3 cellular contexts compared by ENCODE assay signal in the genomic region with DNA sequence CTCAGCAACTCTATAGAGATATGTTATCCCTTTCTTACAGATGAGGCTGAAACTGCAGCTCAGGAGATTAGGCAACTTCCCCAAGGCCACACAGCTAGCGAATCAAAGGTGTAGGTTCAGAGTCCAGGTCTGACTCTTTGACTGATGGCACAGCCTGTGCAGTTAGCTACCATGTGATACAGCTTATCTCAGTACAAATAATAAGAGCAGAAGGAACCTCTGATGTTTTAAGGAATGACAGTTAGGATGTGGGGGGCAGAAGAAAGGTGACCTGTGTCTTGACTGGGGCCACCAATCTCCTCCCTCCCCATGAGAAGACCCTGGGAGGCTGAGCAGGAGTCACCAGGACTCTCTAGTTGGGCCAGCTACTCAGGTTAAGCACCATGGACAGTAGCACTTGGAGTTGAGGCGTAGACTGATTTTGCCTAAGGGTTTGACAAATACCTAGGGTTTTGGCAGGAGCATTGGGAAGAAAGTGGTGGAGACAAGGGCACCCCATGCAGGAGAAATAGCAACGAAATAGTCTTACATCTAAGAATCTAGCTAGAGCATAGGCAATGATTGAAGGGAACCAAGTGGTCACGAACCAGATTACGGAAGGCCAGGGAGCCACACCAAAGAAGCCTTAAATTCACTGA.
TF ChIP-seq lines count a peak whose summit lies in the region.

No MANE protein-coding gene starts in this region.

TF ChIP-seq in A549, 52 proteins besides CTCF, POLR2A, EP300 and RAD21:
- TF ChIP-seq, protein P1, sequence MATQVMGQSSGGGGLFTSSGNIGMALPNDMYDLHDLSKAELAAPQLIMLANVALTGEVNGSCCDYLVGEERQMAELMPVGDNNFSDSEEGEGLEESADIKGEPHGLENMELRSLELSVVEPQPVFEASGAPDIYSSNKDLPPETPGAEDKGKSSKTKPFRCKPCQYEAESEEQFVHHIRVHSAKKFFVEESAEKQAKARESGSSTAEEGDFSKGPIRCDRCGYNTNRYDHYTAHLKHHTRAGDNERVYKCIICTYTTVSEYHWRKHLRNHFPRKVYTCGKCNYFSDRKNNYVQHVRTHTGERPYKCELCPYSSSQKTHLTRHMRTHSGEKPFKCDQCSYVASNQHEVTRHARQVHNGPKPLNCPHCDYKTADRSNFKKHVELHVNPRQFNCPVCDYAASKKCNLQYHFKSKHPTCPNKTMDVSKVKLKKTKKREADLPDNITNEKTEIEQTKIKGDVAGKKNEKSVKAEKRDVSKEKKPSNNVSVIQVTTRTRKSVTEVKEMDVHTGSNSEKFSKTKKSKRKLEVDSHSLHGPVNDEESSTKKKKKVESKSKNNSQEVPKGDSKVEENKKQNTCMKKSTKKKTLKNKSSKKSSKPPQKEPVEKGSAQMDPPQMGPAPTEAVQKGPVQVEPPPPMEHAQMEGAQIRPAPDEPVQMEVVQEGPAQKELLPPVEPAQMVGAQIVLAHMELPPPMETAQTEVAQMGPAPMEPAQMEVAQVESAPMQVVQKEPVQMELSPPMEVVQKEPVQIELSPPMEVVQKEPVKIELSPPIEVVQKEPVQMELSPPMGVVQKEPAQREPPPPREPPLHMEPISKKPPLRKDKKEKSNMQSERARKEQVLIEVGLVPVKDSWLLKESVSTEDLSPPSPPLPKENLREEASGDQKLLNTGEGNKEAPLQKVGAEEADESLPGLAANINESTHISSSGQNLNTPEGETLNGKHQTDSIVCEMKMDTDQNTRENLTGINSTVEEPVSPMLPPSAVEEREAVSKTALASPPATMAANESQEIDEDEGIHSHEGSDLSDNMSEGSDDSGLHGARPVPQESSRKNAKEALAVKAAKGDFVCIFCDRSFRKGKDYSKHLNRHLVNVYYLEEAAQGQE (IDR thresholded peaks at IDR 0.05) = peak; percentile 82
- no peak for TF ChIP-seq CBX8 (IDR thresholded peaks at IDR 0.05)
- TF ChIP-seq EHMT2 (IDR thresholded peaks at IDR 0.05; ENCODE audit: low read depth) = 0 out of 2 replicates have a peak, but pooled peaks have one; percentile 35

TF ChIP-seq in WTC11, 78 proteins besides CTCF, POLR2A, EP300 and RAD21:
- TF ChIP-seq, protein P2, sequence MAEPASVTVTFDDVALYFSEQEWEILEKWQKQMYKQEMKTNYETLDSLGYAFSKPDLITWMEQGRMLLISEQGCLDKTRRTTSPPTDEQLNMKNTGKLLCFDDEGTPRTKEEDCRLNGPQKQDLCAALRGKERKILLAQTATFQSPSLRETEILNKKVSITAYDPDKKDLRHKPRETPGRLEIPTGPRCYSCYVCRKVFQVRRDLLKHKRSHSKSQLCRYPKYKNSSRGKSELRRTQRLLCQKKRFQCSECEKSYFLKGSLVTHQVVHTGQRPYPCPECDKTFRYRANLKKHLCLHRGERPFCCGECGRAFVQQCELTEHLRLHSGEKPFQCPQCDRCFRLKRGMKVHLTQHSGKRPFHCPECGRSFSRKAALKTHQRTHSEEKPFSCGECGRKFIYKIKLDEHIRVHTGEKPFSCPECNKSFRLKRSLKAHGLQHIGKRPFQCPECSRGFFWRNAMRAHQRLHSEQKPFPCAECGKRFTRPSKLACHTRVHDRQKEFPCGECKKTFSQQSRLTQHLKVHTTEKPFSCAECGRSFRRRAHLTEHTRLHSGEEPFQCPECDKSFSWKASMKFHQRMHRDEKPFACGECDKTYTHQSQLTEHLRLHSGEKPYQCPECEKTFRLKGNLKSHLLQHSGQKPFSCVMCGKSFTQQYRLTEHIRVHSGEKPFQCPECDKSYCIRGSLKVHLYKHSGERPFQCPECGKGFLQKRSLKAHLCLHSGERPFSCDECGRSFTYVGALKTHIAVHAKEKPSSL (CRISPR knock-in tag; conservative IDR thresholded peaks at IDR 0.05) = no peak
- TF ChIP-seq RELA (CRISPR knock-in tag; IDR thresholded peaks at IDR 0.05; ENCODE audit: borderline replicate concordance) = no peak
- peak; percentile 79 for TF ChIP-seq GABPB1 (CRISPR knock-in tag; IDR thresholded peaks at IDR 0.05)
- TF ChIP-seq ELF4 (CRISPR knock-in tag; IDR thresholded peaks at IDR 0.05; ENCODE audit: low read depth) = no peak
TF ChIP-seq in WTC11: peak in this region for 1.

TF ChIP-seq in HepG2, 621 proteins besides CTCF, POLR2A, EP300 and RAD21 (continues in another document):
- TF ChIP-seq, protein P3, sequence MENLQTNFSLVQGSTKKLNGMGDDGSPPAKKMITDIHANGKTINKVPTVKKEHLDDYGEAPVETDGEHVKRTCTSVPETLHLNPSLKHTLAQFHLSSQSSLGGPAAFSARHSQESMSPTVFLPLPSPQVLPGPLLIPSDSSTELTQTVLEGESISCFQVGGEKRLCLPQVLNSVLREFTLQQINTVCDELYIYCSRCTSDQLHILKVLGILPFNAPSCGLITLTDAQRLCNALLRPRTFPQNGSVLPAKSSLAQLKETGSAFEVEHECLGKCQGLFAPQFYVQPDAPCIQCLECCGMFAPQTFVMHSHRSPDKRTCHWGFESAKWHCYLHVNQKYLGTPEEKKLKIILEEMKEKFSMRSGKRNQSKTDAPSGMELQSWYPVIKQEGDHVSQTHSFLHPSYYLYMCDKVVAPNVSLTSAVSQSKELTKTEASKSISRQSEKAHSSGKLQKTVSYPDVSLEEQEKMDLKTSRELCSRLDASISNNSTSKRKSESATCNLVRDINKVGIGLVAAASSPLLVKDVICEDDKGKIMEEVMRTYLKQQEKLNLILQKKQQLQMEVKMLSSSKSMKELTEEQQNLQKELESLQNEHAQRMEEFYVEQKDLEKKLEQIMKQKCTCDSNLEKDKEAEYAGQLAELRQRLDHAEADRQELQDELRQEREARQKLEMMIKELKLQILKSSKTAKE (CRISPR knock-in tag; IDR thresholded peaks at IDR 0.05; ENCODE audit: borderline replicate concordance) = peak; percentile 83; the same call in 1 of the 2 replicates
- TF ChIP-seq ZFP41 (CRISPR knock-in tag; IDR thresholded peaks at IDR 0.05; ENCODE audit: borderline replicate concordance) = 0 out of 2 replicates have a peak, but pooled peaks have one; percentile 83
- TF ChIP-seq, protein P4, sequence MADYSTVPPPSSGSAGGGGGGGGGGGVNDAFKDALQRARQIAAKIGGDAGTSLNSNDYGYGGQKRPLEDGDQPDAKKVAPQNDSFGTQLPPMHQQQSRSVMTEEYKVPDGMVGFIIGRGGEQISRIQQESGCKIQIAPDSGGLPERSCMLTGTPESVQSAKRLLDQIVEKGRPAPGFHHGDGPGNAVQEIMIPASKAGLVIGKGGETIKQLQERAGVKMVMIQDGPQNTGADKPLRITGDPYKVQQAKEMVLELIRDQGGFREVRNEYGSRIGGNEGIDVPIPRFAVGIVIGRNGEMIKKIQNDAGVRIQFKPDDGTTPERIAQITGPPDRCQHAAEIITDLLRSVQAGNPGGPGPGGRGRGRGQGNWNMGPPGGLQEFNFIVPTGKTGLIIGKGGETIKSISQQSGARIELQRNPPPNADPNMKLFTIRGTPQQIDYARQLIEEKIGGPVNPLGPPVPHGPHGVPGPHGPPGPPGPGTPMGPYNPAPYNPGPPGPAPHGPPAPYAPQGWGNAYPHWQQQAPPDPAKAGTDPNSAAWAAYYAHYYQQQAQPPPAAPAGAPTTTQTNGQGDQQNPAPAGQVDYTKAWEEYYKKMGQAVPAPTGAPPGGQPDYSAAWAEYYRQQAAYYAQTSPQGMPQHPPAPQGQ (CRISPR knock-in tag; IDR thresholded peaks at IDR 0.05; ENCODE audit: borderline replicate concordance) = no peak
- TF ChIP-seq ZNF747 (CRISPR knock-in tag; IDR thresholded peaks at IDR 0.05; ENCODE audit: borderline replicate concordance) = peak; percentile 75; the same call in 1 of the 2 replicates
- peak; percentile 90 for TF ChIP-seq TGIF2 (CRISPR knock-in tag; IDR thresholded peaks at IDR 0.05)
- no peak for TF ChIP-seq ZNF558 (CRISPR knock-in tag; IDR thresholded peaks at IDR 0.05; ENCODE audit: borderline replicate concordance)
- TF ChIP-seq NFYC (CRISPR knock-in tag; IDR thresholded peaks at IDR 0.05) = peak; percentile 67
- TF ChIP-seq ZNF761 (CRISPR knock-in tag; conservative IDR thresholded peaks at IDR 0.05) = peak; percentile 95
- no peak for TF ChIP-seq NFE2L1 (CRISPR knock-in tag; IDR thresholded peaks at IDR 0.05; ENCODE audit: borderline replicate concordance)
- peak; percentile 44; the same call in 1 of the 2 replicates for TF ChIP-seq RAD51 (IDR thresholded peaks at IDR 0.05; ENCODE audit: borderline replicate concordance)
- TF ChIP-seq SP140L (CRISPR knock-in tag; IDR thresholded peaks at IDR 0.05; ENCODE audit: borderline replicate concordance) = peak; percentile 96; the same call in 1 of the 2 replicates
- no peak for TF ChIP-seq EED (CRISPR knock-in tag; IDR thresholded peaks at IDR 0.05)
- TF ChIP-seq, protein P5, sequence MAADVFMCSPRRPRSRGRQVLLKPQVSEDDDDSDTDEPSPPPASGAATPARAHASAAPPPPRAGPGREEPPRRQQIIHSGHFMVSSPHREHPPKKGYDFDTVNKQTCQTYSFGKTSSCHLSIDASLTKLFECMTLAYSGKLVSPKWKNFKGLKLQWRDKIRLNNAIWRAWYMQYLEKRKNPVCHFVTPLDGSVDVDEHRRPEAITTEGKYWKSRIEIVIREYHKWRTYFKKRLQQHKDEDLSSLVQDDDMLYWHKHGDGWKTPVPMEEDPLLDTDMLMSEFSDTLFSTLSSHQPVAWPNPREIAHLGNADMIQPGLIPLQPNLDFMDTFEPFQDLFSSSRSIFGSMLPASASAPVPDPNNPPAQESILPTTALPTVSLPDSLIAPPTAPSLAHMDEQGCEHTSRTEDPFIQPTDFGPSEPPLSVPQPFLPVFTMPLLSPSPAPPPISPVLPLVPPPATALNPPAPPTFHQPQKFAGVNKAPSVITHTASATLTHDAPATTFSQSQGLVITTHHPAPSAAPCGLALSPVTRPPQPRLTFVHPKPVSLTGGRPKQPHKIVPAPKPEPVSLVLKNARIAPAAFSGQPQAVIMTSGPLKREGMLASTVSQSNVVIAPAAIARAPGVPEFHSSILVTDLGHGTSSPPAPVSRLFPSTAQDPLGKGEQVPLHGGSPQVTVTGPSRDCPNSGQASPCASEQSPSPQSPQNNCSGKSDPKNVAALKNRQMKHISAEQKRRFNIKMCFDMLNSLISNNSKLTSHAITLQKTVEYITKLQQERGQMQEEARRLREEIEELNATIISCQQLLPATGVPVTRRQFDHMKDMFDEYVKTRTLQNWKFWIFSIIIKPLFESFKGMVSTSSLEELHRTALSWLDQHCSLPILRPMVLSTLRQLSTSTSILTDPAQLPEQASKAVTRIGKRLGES (CRISPR knock-in tag; IDR thresholded peaks at IDR 0.05; ENCODE audit: borderline replicate concordance) = peak; percentile 97
- TF ChIP-seq AGO1 (IDR thresholded peaks at IDR 0.05; ENCODE audit: low read depth, low read length, poor library complexity, severe bottlenecking) = no peak
- no peak; the same call in 1 of the 2 replicates for TF ChIP-seq ZNF768 (CRISPR knock-in tag; IDR thresholded peaks at IDR 0.05)
- peak; percentile 85; the same call in 1 of the 2 replicates for TF ChIP-seq ADNP (CRISPR knock-in tag; IDR thresholded peaks at IDR 0.05)
- TF ChIP-seq, protein P6, sequence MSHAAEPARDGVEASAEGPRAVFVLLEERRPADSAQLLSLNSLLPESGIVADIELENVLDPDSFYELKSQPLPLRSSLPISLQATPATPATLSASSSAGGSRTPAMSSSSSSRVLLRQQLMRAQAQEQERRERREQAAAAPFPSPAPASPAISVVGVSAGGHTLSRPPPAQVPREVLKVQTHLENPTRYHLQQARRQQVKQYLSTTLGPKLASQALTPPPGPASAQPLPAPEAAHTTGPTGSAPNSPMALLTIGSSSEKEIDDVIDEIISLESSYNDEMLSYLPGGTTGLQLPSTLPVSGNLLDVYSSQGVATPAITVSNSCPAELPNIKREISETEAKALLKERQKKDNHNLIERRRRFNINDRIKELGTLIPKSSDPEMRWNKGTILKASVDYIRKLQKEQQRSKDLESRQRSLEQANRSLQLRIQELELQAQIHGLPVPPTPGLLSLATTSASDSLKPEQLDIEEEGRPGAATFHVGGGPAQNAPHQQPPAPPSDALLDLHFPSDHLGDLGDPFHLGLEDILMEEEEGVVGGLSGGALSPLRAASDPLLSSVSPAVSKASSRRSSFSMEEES (CRISPR knock-in tag; IDR thresholded peaks at IDR 0.05) = peak; percentile 100
- 0 out of 2 replicates have a peak, but pooled peaks have one; percentile 74 for TF ChIP-seq NCOA5 (CRISPR knock-in tag; IDR thresholded peaks at IDR 0.05)
- TF ChIP-seq THYN1 (CRISPR knock-in tag; IDR thresholded peaks at IDR 0.05; ENCODE audit: borderline replicate concordance, low read depth) = peak; percentile 88; the same call in 1 of the 2 replicates
- TF ChIP-seq ZEB1 (IDR thresholded peaks at IDR 0.05; ENCODE audit: insufficient replicate concordance, low read depth) = peak; percentile 75
- TF ChIP-seq, protein P7, sequence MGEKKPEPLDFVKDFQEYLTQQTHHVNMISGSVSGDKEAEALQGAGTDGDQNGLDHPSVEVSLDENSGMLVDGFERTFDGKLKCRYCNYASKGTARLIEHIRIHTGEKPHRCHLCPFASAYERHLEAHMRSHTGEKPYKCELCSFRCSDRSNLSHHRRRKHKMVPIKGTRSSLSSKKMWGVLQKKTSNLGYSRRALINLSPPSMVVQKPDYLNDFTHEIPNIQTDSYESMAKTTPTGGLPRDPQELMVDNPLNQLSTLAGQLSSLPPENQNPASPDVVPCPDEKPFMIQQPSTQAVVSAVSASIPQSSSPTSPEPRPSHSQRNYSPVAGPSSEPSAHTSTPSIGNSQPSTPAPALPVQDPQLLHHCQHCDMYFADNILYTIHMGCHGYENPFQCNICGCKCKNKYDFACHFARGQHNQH (CRISPR knock-in tag; IDR thresholded peaks at IDR 0.05) = peak; percentile 99
- TF ChIP-seq TOE1 (CRISPR knock-in tag; IDR thresholded peaks at IDR 0.05) = peak; percentile 73; the same call in 1 of the 2 replicates
- no peak for TF ChIP-seq ZNF138 (CRISPR knock-in tag; IDR thresholded peaks at IDR 0.05; ENCODE audit: low read depth)
- TF ChIP-seq KMT2A (CRISPR knock-in tag; IDR thresholded peaks at IDR 0.05) = 0 out of 2 replicates have a peak, but pooled peaks have one; percentile 23
- TF ChIP-seq HOXA5 (CRISPR knock-in tag; IDR thresholded peaks at IDR 0.05) = peak; percentile 99
- TF ChIP-seq, protein P8, sequence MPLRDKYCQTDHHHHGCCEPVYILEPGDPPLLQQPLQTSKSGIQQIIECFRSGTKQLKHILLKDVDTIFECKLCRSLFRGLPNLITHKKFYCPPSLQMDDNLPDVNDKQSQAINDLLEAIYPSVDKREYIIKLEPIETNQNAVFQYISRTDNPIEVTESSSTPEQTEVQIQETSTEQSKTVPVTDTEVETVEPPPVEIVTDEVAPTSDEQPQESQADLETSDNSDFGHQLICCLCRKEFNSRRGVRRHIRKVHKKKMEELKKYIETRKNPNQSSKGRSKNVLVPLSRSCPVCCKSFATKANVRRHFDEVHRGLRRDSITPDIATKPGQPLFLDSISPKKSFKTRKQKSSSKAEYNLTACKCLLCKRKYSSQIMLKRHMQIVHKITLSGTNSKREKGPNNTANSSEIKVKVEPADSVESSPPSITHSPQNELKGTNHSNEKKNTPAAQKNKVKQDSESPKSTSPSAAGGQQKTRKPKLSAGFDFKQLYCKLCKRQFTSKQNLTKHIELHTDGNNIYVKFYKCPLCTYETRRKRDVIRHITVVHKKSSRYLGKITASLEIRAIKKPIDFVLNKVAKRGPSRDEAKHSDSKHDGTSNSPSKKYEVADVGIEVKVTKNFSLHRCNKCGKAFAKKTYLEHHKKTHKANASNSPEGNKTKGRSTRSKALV (CRISPR knock-in tag; IDR thresholded peaks at IDR 0.05) = peak; percentile 94
- no peak for TF ChIP-seq ZNF234 (CRISPR knock-in tag; conservative IDR thresholded peaks at IDR 0.05)
- TF ChIP-seq ZNF12 (CRISPR knock-in tag; IDR thresholded peaks at IDR 0.05) = peak; percentile 67
